Comparison of ENCODE assay signal across 8 cellular contexts in the genomic region with DNA sequence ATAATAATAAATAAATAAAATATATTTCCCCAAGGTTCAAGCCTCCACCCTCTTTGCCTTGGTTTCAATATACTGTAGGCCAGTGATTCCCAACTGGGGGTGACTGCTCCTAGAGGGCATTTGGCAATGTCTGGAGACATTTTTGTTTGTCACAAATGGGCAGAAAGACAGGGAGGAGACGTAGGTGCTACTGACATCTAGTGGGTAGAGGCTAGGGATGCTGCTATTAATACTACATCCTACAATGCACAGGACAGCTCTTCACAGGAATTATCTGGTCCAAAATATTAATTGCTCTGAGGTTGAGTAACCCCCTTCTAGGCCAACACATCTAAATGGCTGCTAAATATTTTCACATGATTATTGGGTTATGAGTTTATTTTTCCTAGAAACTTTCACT. TPM values are rescaled to one million over a fixed set of nuclear protein-coding genes. Genes with fewer than 3 reads are reported as not detected.
DNase-seq lines count a peak whose midpoint lies in the region; ATAC-seq, FAIRE-seq and TF ChIP-seq lines count a peak whose summit lies in the region.

No MANE protein-coding gene starts in this region.

- no peaks in the 10 kb centered on the region for H4K20me1 ChIP-seq in fibroblast of lung (ENCODE audit: control insufficient read depth, extremely low read depth, insufficient read depth, low read length)

- DNase-seq in Caki2 (ENCODE audit: low read depth), result peak; percentile 55
- DNase-seq in HT-29 (ENCODE audit: low spot score), result peak; percentile 68
- peak; percentile 50 for DNase-seq in RCC 7860 (ENCODE audit: low spot score)
- DNase-seq in fibroblast of lung (ENCODE audit: low read depth in 2 of 2), result peak; percentile 32 to 57
- no peak for DNase-seq in vagina (ENCODE audit: extremely low spot score in 2 of 2)
- no peak for DNase-seq in OCI-M2 (lab: John Stamatoyannopoulos, UW; ENCODE audit: unreplicated experiment)
- DNase-seq in germinal center (ENCODE audit: low spot score), result no peak

- no peak for ATAC-seq in GM19452 (IDR thresholded peaks at IDR 0.05; ENCODE audit: unreplicated experiment)

- intact Hi-C loops in vagina (cut with DNase I), result no loop called here

- no peak for FAIRE-seq in RCC 7860 (lab: Jason Lieb, UNC)

- H3K36me3 ChIP-seq in fibroblast of lung (ENCODE audit: control insufficient read depth, insufficient read depth, low read length) (no peaks in the 10 kb centered on the region), vagina (no peaks in the 10 kb centered on the region)

- TF ChIP-seq CTCF in fibroblast of lung (conservative IDR thresholded peaks at IDR 0.05 in 1 of 2, IDR thresholded peaks at IDR 0.05 in 1 of 2; ENCODE audit: low read depth in 1 of 2, low read length in 2 of 2) (peak; percentile 42 to 62), vagina (IDR thresholded peaks at IDR 0.05) (no peak)

- no peaks in the 10 kb centered on the region for H3K79me2 ChIP-seq in fibroblast of lung (ENCODE audit: control insufficient read depth, insufficient read depth, low read length)

- in situ Hi-C loops in Caki2 (cut with HindIII; ENCODE audit: low pct_unique_long_range_greater_than_20kb, low sequenced_read_pairs), result no loop called here

- H3K4me3 ChIP-seq in fibroblast of lung (replicated peaks in 1 of 4; ENCODE audit: control extremely low read depth in 1 of 4, insufficient read depth in 1 of 4, low read depth in 3 of 4, low read length in 4 of 4), result no peak overlapping the region
- H3K4me3 ChIP-seq in vagina, result no peak overlapping the region

- H3K4me1 ChIP-seq in fibroblast of lung (ENCODE audit: control insufficient read depth, extremely low read depth, insufficient read depth, low read length), result peaks cover 2% of the 10 kb centered on the region
- peaks cover 20% of the 10 kb centered on the region for H3K4me1 ChIP-seq in vagina

- no peak overlapping the region for H3K4me2 ChIP-seq in fibroblast of lung (ENCODE audit: extremely low read depth, insufficient read depth, low read length)

- H3K9me3 ChIP-seq in fibroblast of lung (ENCODE audit: control insufficient read depth, insufficient read depth, low read depth, low read length) (no peaks in the 10 kb centered on the region), vagina (no peaks in the 10 kb centered on the region)

- H3K27ac ChIP-seq in fibroblast of lung (ENCODE audit: insufficient read depth, low read length) (no peak overlapping the region), vagina (no peak overlapping the region)

- H3K27me3 ChIP-seq in fibroblast of lung (ENCODE audit: control insufficient read depth, insufficient read depth, low read length) (no peaks in the 10 kb centered on the region), vagina (no peaks in the 10 kb centered on the region)

- no peak overlapping the region for H2AFZ ChIP-seq in fibroblast of lung (ENCODE audit: low read length)

- no peak overlapping the region for H3K9ac ChIP-seq in fibroblast of lung (ENCODE audit: insufficient read depth, low read length)

- no peak for TF ChIP-seq POLR2A in vagina (IDR thresholded peaks at IDR 0.05)

RNA-seq across cellular contexts. Expression of gene PRR14, which starts 12.8 kb away (rescaled TPM):
- 7.0 and 8.8 TPM in 2 replicates for total RNA-seq in Caki2 (2014; rRNA removed; shearing (Covaris generic); ENCODE audit: low replicate concordance)
- total RNA-seq in HT-29 (2014; rRNA removed; shearing (Covaris generic)), result 20.8 and 22.9 TPM in 2 replicates
- 5.9 and 6.6 TPM in 2 replicates for total RNA-seq in fibroblast of lung
- 2.5 and 4.7 TPM in 2 replicates for polyA plus RNA-seq in fibroblast of lung
- polyA plus RNA-seq in fibroblast of lung (2012), result 13.5 and 28.4 TPM in 2 replicates
- polyA minus RNA-seq in fibroblast of lung (ENCODE audit: low replicate concordance), result 2.8 and 9.5 TPM in 2 replicates
- 60.4 TPM for total RNA-seq in vagina

RNA-seq across cellular contexts. Expression of gene FBRS, which starts 20.3 kb away (rescaled TPM):
- 18.2 and 19.7 TPM in 2 replicates for total RNA-seq in Caki2 (2014; rRNA removed; shearing (Covaris generic); ENCODE audit: low replicate concordance)
- 33.6 and 38.0 TPM in 2 replicates for total RNA-seq in HT-29 (2014; rRNA removed; shearing (Covaris generic))
- total RNA-seq in fibroblast of lung, result 16.7 and 20.8 TPM in 2 replicates
- 5.5 and 8.2 TPM in 2 replicates for polyA plus RNA-seq in fibroblast of lung
- 27.3 and 36.0 TPM in 2 replicates for polyA plus RNA-seq in fibroblast of lung (2012)
- polyA minus RNA-seq in fibroblast of lung (ENCODE audit: low replicate concordance), result 24.0 and 37.3 TPM in 2 replicates
- total RNA-seq in vagina, result 28.7 TPM

RNA-seq across cellular contexts. Expression of gene ZNF689, which starts 27.8 kb away (rescaled TPM):
- 7.0 and 12.0 TPM in 2 replicates for total RNA-seq in Caki2 (2014; rRNA removed; shearing (Covaris generic); ENCODE audit: low replicate concordance)
- 4.9 and 7.7 TPM in 2 replicates for total RNA-seq in HT-29 (2014; rRNA removed; shearing (Covaris generic))
- total RNA-seq in fibroblast of lung (4.6 and 6.1 TPM in 2 replicates), vagina (7.6 TPM)
- polyA plus RNA-seq in fibroblast of lung, result 3.5 and 4.2 TPM in 2 replicates
- 3.6 and 4.7 TPM in 2 replicates for polyA plus RNA-seq in fibroblast of lung (2012)
- 12.1 and 12.2 TPM in 2 replicates for polyA minus RNA-seq in fibroblast of lung (ENCODE audit: low replicate concordance)

RNA-seq across cellular contexts. Expression of gene ZNF785, which starts 52.5 kb away (rescaled TPM):
- 2.8 and 7.6 TPM in 2 replicates for total RNA-seq in Caki2 (2014; rRNA removed; shearing (Covaris generic); ENCODE audit: low replicate concordance)
- 7.7 and 12.2 TPM in 2 replicates for total RNA-seq in HT-29 (2014; rRNA removed; shearing (Covaris generic))
- total RNA-seq in fibroblast of lung (6.6 and 8.7 TPM in 2 replicates), vagina (21.6 TPM)
- polyA plus RNA-seq in fibroblast of lung, result 4.7 and 7.1 TPM in 2 replicates
- 4.5 and 5.2 TPM in 2 replicates for polyA plus RNA-seq in fibroblast of lung (2012)
- polyA minus RNA-seq in fibroblast of lung (ENCODE audit: low replicate concordance), result 6.3 and 10.8 TPM in 2 replicates

Comparison
In these comparisons a context has a peak if more than half of its experiments do, and no peak if none do; other contexts are left out.
1. DNase-seq: peak in Caki2 (single experiment), HT-29 (single experiment), RCC 7860 (single experiment) and fibroblast of lung (2 of 2); none in vagina (0 of 2), OCI-M2 (single experiment) and germinal center (single experiment).
2. CTCF ChIP-seq: peak in fibroblast of lung (2 of 2); none in vagina (0 of 3).